Comparison of ENCODE assay signal across 18 cellular contexts in the genomic region with DNA sequence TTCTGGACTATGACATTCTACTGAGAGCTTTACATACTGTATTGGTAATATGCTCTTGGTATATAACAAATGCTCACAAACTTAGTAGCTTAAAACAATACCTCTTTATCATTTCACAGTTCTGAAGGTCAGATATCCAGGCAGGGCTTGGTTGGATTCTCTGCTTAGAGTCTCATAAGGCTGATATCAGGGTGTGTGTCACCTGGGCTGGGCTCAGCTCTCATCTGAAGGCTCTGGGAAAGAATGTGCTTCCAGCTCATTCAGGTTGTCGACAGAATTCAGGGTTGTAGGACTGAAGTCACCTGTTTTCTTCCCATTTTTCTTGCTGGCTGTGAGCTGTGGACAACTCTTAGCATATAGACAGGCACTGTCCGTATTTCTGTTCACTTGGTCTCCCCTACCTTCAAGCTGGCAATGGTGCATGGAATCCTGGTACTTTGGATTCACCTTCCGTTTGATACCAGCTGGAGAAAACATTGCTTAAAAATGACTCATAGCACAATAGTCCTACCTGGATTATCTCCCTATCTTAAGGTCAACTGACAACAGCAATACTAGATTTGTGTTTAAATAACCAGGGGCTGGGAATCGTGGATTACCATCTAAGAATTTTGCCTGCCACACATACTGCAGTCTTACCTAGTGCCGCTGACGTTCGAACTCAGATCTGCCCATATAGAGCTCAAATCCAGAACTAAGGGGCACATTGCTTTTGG.
"Had no signal": no experiment of that assay in that cellular context is flagged by ENCODE, and none has a peak within 500 bp of the region (broad histone marks: within the 10 kb centered on the region; RNA-seq: fewer than 3 reads in every experiment).

No MANE protein-coding gene starts in this region.

- ATAC-seq: activated CD4-positive, alpha-beta T cell treated with anti-CD3 and anti-CD28 coated beads for 36 hours; mucosa of descending colon; WTC11 had no signal

- H3K27ac ChIP-seq: left ventricle myocardium inferior, right atrium auricular region, stomach had no signal

- DNase-seq: activated CD4-positive, alpha-beta T cell treated with anti-CD3 and anti-CD28 coated beads for 36 hours; activated CD4-positive, alpha-beta T cell treated with anti-CD3 and anti-CD28 coated beads, Interleukin-2, amount 50 U/mL, for 48 hours; activated T-cell treated with anti-CD3 and anti-CD28 coated beads for 4 hours; effector CD4-positive, alpha-beta T cell; glutamatergic neuron; left ventricle myocardium inferior; mucosa of descending colon; naive B cell; stimulated activated CD4-positive, alpha-beta T cell treated with anti-CD3 and anti-CD28 coated beads, Interleukin-15, amount 100 ng/mL, for 24 hours; stimulated activated CD4-positive, alpha-beta T cell treated with anti-CD3 and anti-CD28 coated beads, Interleukin-2, amount 100 ng/mL, for 48 hours; stomach; SW 1271; T-helper 2 cell; testis had no signal

- H3K9me3 ChIP-seq: left ventricle myocardium inferior, mucosa of descending colon, prostate gland, right atrium auricular region, stomach, testis had no signal

- H3K36me3 ChIP-seq: prostate gland had no signal

- H3K4me1 ChIP-seq: left ventricle myocardium inferior, prostate gland had no signal

- H3K4me3 ChIP-seq: left ventricle myocardium inferior, mucosa of descending colon, prostate gland, right atrium auricular region, skin epidermis, stomach, testis had no signal

- H3K27me3 ChIP-seq: right atrium auricular region, stomach, testis had no signal
